1 cellular context compared by ENCODE assay signal in genomic region chr17:41848788-41849187, GRCh38.
A peak's percentile ranks its signal among the peaks of the same experiment; 100 is the strongest.
TF ChIP-seq lines count a peak whose summit lies in the region.

No MANE protein-coding gene starts in this region.

TF ChIP-seq in HEK293, 187 proteins besides CTCF, POLR2A, EP300 and RAD21 (continued from another document and continues in another):
- no peak for TF ChIP-seq ZNF488 (tag by site-specific recombination; IDR thresholded peaks at IDR 0.05)
- TF ChIP-seq REST (tag by site-specific recombination; IDR thresholded peaks at IDR 0.05) = no peak
- TF ChIP-seq AEBP2 (tag by site-specific recombination; IDR thresholded peaks at IDR 0.05; ENCODE audit: borderline replicate concordance) = no peak
- TF ChIP-seq ZNF169 (tag by site-specific recombination; IDR thresholded peaks at IDR 0.05) = no peak
- no peak for TF ChIP-seq ZNF157 (tag by site-specific recombination; IDR thresholded peaks at IDR 0.05)
- no peak for TF ChIP-seq ZNF37A (tag by site-specific recombination; IDR thresholded peaks at IDR 0.05)
- TF ChIP-seq OSR2 (tag by site-specific recombination; IDR thresholded peaks at IDR 0.05) = peak; percentile 51; the same call in 1 of the 2 replicates
- TF ChIP-seq ZNF19 (tag by site-specific recombination; IDR thresholded peaks at IDR 0.05; ENCODE audit: low read depth) = no peak
- TF ChIP-seq KLF16 (tag by site-specific recombination; IDR thresholded peaks at IDR 0.05) = no peak
- TF ChIP-seq ZNF639 (tag by site-specific recombination; IDR thresholded peaks at IDR 0.05) = no peak
- TF ChIP-seq SP3 (tag by site-specific recombination; IDR thresholded peaks at IDR 0.05) = no peak
- TF ChIP-seq REPIN1 (tag by site-specific recombination; IDR thresholded peaks at IDR 0.05; ENCODE audit: low read depth) = no peak
- peak; percentile 42; the same call in 1 of the 2 replicates for TF ChIP-seq ZNF600 (tag by site-specific recombination; IDR thresholded peaks at IDR 0.05)
- TF ChIP-seq PRDM2 (tag by site-specific recombination; IDR thresholded peaks at IDR 0.05; ENCODE audit: borderline replicate concordance) = no peak
- peak; percentile 48; the same call in 1 of the 2 replicates for TF ChIP-seq SP7 (tag by site-specific recombination; IDR thresholded peaks at IDR 0.05)
- TF ChIP-seq ZNF555 (tag by site-specific recombination; conservative IDR thresholded peaks at IDR 0.05) = no peak
- TF ChIP-seq ZNF558 (tag by site-specific recombination; IDR thresholded peaks at IDR 0.05) = no peak
- no peak for TF ChIP-seq ZNF148 (tag by site-specific recombination; IDR thresholded peaks at IDR 0.05; ENCODE audit: borderline replicate concordance)
- TF ChIP-seq ZNF223 (tag by site-specific recombination; IDR thresholded peaks at IDR 0.05) = no peak
- no peak for TF ChIP-seq ZNF514 (tag by site-specific recombination; IDR thresholded peaks at IDR 0.05)
- no peak for TF ChIP-seq ZFP41 (tag by site-specific recombination; IDR thresholded peaks at IDR 0.05; ENCODE audit: borderline replicate concordance)
- TF ChIP-seq RBAK (tag by site-specific recombination; IDR thresholded peaks at IDR 0.05) = no peak
- 0 out of 2 replicates have a peak, but pooled peaks have one; percentile 42 for TF ChIP-seq HIC1 (tag by site-specific recombination; IDR thresholded peaks at IDR 0.05)
- no peak for TF ChIP-seq ZSCAN4 (tag by site-specific recombination; IDR thresholded peaks at IDR 0.05)
- TF ChIP-seq ZNF596 (tag by site-specific recombination; IDR thresholded peaks at IDR 0.05) = no peak
- no peak for TF ChIP-seq ZSCAN5A (tag by site-specific recombination; IDR thresholded peaks at IDR 0.05)
- TF ChIP-seq ZNF2 (tag by site-specific recombination; IDR thresholded peaks at IDR 0.05) = no peak
- no peak for TF ChIP-seq ZNF18 (tag by site-specific recombination; IDR thresholded peaks at IDR 0.05)
- TF ChIP-seq KLF10 (tag by site-specific recombination; IDR thresholded peaks at IDR 0.05) = no peak
- no peak for TF ChIP-seq ZNF785 (tag by site-specific recombination; IDR thresholded peaks at IDR 0.05)
- TF ChIP-seq ZNF660 (tag by site-specific recombination; IDR thresholded peaks at IDR 0.05) = no peak
- TF ChIP-seq ZNF623 (tag by site-specific recombination; IDR thresholded peaks at IDR 0.05) = no peak
- no peak for TF ChIP-seq ZNF610 (tag by site-specific recombination; IDR thresholded peaks at IDR 0.05; ENCODE audit: borderline replicate concordance)
- no peak for TF ChIP-seq ZNF560 (tag by site-specific recombination; IDR thresholded peaks at IDR 0.05; ENCODE audit: borderline replicate concordance)
- TF ChIP-seq ZNF354C (tag by site-specific recombination; IDR thresholded peaks at IDR 0.05; ENCODE audit: borderline replicate concordance, low read depth) = no peak
- no peak for TF ChIP-seq MZF1 (tag by site-specific recombination; IDR thresholded peaks at IDR 0.05; ENCODE audit: borderline replicate concordance)
